8 cellular contexts compared by ENCODE assay signal in the genomic region with DNA sequence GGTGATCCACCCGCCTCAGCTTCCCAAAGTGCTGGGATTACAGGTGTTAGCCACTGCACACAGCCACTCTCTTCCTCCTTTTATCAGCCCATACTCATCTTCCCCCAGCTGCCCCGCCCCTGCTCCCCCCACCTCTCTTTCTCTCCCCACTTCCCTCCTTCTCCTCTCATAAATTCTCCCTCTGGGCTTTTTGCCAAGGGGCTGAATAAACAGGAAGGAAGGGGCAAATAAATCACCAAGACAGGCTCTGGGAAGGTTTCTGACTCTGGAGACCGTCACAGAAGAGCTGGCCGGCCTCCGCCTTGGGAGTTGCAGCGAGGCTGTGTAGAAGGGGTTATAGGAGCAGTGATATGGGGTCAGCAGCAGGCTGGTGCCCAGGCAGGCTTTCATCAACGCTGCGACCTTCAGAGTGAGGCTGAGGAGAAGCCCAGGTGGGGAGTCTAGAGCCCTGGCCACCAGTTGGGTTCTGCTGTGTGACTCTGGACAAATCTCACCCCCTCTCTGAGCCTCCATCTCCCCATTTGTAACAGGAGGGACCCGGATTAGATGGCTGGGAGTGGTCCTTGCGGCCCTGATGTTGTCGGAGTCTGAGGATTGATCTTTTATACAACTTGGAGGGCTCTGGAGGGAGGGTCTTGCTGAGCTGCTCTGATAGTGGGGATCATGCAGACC.
DNase-seq lines count a peak whose midpoint lies in the region; ATAC-seq lines count a peak whose summit lies in the region.

No MANE protein-coding gene starts in this region.

- DNase-seq in CMK (ENCODE audit: low read depth) (peak; percentile 52), NCI-H1105 treated with DMSO at 0.1 percent for 48 hours (lab: John Stamatoyannopoulos, UW) (peak; percentile 80), T-helper 17 cell (no peak), left colon (peak; percentile 80 to 86), amniotic stem cell (lab: John Stamatoyannopoulos, UW) (no peak)

- no peak overlapping the region for H3K4me3 Mint-ChIP-seq in T-helper 17 cell

- H3K36me3 Mint-ChIP-seq in T-helper 17 cell (ENCODE audit: low read depth), result peaks cover 5% of the 10 kb centered on the region

- peaks cover 5% of the 10 kb centered on the region for H3K4me1 Mint-ChIP-seq in T-helper 17 cell

- intact Hi-C loops in left colon (cut with DNase I, micrococcal nuclease), result no loop called here

- peaks cover 57% of the 10 kb centered on the region for H3K27me3 Mint-ChIP-seq in T-helper 17 cell

- H3K9me3 ChIP-seq in T-helper 17 cell (ENCODE audit: control insufficient read depth, low read length, poor library complexity, severe bottlenecking), result no peaks in the 10 kb centered on the region

- peak overlapping the region; percentile 76 for H3K27ac Mint-ChIP-seq in T-helper 17 cell

- ATAC-seq in T-helper 17 cell (no peak), left colon (peak; percentile 64), HG02623 (IDR thresholded peaks at IDR 0.05; ENCODE audit: unreplicated experiment) (no peak), GM18520 (IDR thresholded peaks at IDR 0.05; ENCODE audit: unreplicated experiment) (no peak), GM18909 (IDR thresholded peaks at IDR 0.05; ENCODE audit: poor library complexity, unreplicated experiment) (no peak)

Comparison
In these comparisons a context has a peak if more than half of its experiments do, and no peak if none do; other contexts are left out.
1. DNase-seq: peak in CMK (single experiment), NCI-H1105 treated with DMSO at 0.1 percent for 48 hours (single experiment) and left colon (2 of 2); none in T-helper 17 cell (0 of 3) and amniotic stem cell (single experiment).